In the genomic region with DNA sequence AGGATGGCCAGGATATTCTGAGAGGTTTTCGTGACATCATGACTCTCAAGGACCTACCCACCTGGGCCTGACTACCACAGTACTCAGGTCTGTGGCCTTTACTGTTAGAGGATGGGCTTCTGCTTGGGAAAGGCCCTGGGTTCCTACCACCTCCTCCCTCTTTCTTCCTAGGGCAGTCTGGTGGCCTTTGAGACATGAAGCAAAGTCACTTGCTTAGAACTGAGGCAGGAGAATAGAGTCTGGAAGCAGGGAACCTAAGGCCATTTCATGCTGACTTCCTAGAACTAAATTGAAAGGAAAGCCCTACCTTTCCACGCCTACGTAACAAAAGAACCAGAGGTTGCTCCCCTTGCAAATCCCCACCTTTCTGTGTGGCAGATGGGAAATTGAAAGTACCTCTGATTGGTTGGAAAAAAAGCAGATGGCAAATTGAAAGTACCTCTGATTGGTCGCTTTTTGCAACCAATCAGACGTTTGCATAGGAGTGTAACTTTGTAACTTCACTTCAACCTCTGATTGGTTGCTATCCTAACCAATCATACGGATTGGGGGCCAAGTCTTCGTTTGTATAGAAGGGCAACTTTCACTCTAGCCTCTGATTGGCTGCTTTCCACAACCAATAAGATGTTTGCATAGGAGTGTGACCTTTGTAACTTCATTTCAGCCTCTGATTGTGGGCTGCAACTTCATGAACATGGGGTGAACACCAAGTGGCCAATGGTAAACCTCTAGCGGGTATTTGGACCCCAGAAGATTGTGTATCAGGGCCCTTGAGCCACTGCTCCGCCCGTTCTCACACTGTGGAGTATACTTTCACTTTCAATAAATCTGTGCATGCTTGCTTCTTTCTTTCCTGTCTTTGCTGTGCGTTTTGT, we compare ENCODE assay signal across 1 cellular context.
TF ChIP-seq lines count a peak whose summit lies in the region.

No MANE protein-coding gene starts in this region.

TF ChIP-seq in GM12878, 131 proteins besides CTCF, POLR2A, EP300 and RAD21:
- TF ChIP-seq RBBP5 (conservative IDR thresholded peaks at IDR 0.05) (no peak), KAT2A (conservative IDR thresholded peaks at IDR 0.05; ENCODE audit: control insufficient read depth, low read depth, low read length) (no peak), CREB1 (IDR thresholded peaks at IDR 0.05; ENCODE audit: low read depth) (no peak), CBFB (IDR thresholded peaks at IDR 0.05; ENCODE audit: low read depth) (no peak), MYC (IDR thresholded peaks at IDR 0.05; ENCODE audit: insufficient read depth, insufficient read length, insufficient replicate concordance, low read length, severe bottlenecking) (no peak), ZSCAN29 (IDR thresholded peaks at IDR 0.05) (no peak), SUPT20H (IDR thresholded peaks at IDR 0.05; ENCODE audit: borderline replicate concordance, control insufficient read depth, low read depth, low read length) (no peak), FOXM1 (IDR thresholded peaks at IDR 0.05; ENCODE audit: low read depth, low read length) (no peak)
- TF ChIP-seq, protein P1, sequence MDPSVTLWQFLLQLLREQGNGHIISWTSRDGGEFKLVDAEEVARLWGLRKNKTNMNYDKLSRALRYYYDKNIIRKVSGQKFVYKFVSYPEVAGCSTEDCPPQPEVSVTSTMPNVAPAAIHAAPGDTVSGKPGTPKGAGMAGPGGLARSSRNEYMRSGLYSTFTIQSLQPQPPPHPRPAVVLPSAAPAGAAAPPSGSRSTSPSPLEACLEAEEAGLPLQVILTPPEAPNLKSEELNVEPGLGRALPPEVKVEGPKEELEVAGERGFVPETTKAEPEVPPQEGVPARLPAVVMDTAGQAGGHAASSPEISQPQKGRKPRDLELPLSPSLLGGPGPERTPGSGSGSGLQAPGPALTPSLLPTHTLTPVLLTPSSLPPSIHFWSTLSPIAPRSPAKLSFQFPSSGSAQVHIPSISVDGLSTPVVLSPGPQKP (IDR thresholded peaks at IDR 0.05; ENCODE audit: low read depth, low read length): no peak
- TF ChIP-seq, protein P2, sequence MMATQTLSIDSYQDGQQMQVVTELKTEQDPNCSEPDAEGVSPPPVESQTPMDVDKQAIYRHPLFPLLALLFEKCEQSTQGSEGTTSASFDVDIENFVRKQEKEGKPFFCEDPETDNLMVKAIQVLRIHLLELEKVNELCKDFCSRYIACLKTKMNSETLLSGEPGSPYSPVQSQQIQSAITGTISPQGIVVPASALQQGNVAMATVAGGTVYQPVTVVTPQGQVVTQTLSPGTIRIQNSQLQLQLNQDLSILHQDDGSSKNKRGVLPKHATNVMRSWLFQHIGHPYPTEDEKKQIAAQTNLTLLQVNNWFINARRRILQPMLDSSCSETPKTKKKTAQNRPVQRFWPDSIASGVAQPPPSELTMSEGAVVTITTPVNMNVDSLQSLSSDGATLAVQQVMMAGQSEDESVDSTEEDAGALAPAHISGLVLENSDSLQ (IDR thresholded peaks at IDR 0.05): no peak
